ENCODE assay signal across 8 cellular contexts in the genomic region with DNA sequence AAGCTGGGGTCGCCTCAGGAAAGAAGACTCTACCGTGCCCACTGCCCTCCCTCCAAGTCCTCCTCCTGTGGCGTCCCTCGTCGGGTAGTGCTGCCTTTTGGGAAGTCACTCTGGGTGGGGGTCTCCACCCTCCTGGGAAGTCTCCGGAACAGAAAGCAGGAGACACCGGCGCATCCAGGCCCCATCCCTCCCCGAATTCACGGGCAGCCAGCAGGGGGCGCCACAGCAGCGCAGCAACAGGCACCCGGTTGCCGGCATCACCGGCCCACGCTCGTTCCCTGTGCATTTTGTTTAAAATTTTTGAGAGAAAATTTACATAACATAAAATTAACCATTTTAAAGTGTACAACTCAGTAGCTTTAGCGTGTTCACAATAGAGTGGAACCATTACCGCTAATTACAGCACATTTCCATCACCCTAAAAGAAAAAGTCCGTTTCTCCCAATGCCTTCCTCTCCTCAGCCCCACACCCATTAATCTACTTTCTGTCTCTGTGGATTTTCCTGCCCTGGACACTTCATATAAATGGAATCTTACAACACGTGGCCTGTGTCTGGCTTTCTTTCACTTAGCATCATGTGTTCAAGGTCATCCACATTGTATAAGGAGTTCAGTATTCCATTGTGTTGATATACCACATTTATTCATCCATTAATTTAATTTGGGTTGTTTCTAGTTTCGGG.
DNase-seq lines count a peak whose midpoint lies in the region; ATAC-seq and TF ChIP-seq lines count a peak whose summit lies in the region.

No MANE protein-coding gene starts in this region.

- no peaks in the 10 kb centered on the region for H3K79me2 ChIP-seq in hepatocyte

- no peaks in the 10 kb centered on the region for H4K20me1 ChIP-seq in hepatocyte (ENCODE audit: insufficient read depth, poor library complexity, severe bottlenecking)

- DNase-seq in NCI-H69 (lab: John Stamatoyannopoulos, UW) = peak; percentile 18
- DNase-seq in amniotic epithelial cell (ENCODE audit: low read depth) = peak; percentile 90
- DNase-seq in hepatocyte (ENCODE audit: low spot score) = peak; percentile 64
- DNase-seq in stimulated activated CD4-positive, alpha-beta T cell treated with anti-CD3 and anti-CD28 coated beads, Interleukin-12 subunit alpha, Interleukin-12 subunit beta, amount 100 ng/mL, for 48 hours (ENCODE audit: low read depth in 2 of 3, low spot score in 1 of 3) = peak; percentile 26 to 62 (median 45)
- no peak for DNase-seq in epidermal melanocyte (ENCODE audit: insufficient read length, low spot score)

- no peak overlapping the region for H2AFZ ChIP-seq in hepatocyte

- H3K4me1 ChIP-seq in hepatocyte (ENCODE audit: insufficient read depth) = peaks cover 9% of the 10 kb centered on the region

- TF ChIP-seq CTCF in GM12873 (IDR thresholded peaks at IDR 0.05; ENCODE audit: insufficient read depth, low read depth, low read length, missing control alignments) = peak; percentile 91
- TF ChIP-seq CTCF in hepatocyte (IDR thresholded peaks at IDR 0.05; ENCODE audit: poor library complexity) = peak; percentile 89

- H3K4me2 ChIP-seq in hepatocyte = peak overlapping the region; percentile 66

- H3K36me3 ChIP-seq in hepatocyte (replicated peaks; ENCODE audit: insufficient read depth, low read depth) = no peaks in the 10 kb centered on the region

- H3K27me3 ChIP-seq in hepatocyte = no peaks in the 10 kb centered on the region

- no peaks in the 10 kb centered on the region for H3K9me3 ChIP-seq in hepatocyte (ENCODE audit: low read depth)

- ATAC-seq in HG02938 (IDR thresholded peaks at IDR 0.05; ENCODE audit: unreplicated experiment) = no peak
- no peak for ATAC-seq in GM18907 (IDR thresholded peaks at IDR 0.05; ENCODE audit: unreplicated experiment)

- H3K9me2 ChIP-seq in hepatocyte (replicated peaks; ENCODE audit: insufficient read depth) = no peaks in the 10 kb centered on the region

- 42% methylated on average over 22 of the region's 22 CpGs for WGBS in hepatocyte (ENCODE audit: low lambda C conversion rate, missing lambda C conversion rate)

- peak overlapping the region; percentile 56 for H3K27ac ChIP-seq in hepatocyte

- no peak overlapping the region for H3K4me3 ChIP-seq in hepatocyte
